2 cellular contexts compared by ENCODE assay signal in the genomic region with DNA sequence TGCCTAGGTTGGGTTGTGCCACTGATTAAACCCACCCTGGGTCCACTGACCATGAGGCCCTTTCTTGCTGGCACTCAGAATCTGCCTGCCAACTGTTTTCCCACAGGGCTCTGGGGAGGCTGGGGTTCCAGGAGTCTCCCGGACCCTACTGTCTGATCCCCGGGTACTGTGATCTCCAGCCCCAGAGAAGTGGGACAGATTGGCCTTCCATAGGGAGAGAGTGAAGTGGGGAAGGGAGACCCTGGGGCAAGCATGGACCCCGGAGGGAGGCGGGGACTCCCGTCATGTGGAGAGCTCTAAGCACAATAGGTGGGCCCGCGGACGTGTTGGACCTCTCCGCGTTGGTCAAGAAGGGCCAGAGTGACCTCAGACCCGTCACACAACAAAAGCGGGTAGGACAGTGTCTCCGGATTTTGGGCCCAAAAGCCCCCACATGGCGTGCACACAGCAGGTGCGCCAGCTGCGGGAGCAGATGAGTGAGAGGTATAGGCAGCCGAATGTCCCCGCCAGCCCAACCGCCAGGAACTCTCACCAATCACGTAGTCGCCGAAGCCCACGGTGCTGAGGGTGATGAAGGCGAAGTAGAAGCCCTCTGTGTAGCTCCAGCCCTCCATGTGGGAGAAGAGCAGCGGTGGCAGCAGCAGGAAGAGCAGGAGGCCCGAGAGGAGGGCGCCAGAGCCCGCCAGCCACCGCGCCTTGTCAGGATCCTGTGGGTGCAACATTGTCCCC.
TF ChIP-seq lines count a peak whose summit lies in the region.

No MANE protein-coding gene starts in this region.

TF ChIP-seq in HCT116, 20 proteins besides CTCF, POLR2A, EP300 and RAD21:
- no peak for TF ChIP-seq FOSL1 (IDR thresholded peaks at IDR 0.05; ENCODE audit: low read depth)

TF ChIP-seq in WTC11, 78 proteins besides CTCF, POLR2A, EP300 and RAD21:
- no peak for TF ChIP-seq ATF2 (CRISPR knock-in tag; IDR thresholded peaks at IDR 0.05; ENCODE audit: borderline replicate concordance, low read depth)
- TF ChIP-seq, protein P1, sequence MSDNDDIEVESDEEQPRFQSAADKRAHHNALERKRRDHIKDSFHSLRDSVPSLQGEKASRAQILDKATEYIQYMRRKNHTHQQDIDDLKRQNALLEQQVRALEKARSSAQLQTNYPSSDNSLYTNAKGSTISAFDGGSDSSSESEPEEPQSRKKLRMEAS (CRISPR knock-in tag; IDR thresholded peaks at IDR 0.05) = 0 out of 2 replicates have a peak, but pooled peaks have one; percentile 0
